ENCODE assay signal across 22 cellular contexts in the genomic region with DNA sequence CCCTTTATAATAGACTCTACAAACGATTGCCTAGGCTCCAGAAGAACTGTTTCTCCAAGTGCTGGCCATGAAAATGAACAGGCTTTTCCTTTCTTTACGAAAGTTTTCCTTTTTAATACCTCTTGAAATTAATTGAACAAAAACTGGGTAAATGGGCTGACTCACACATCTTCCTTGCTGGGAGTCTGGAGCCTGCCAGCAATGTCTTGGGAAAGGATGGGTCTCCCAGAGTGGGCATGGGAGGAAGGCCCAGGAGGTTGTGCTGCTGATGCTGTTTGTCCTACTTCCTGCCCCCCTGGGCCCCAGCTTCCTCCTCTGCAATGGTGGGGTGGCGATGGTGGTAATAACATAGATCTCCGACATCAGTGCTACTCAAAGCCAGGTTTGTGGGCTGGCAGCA.
"Had no signal": no experiment of that assay in that cellular context is flagged by ENCODE, and none has a peak within 500 bp of the region (broad histone marks: within the 10 kb centered on the region; RNA-seq: fewer than 3 reads in every experiment).

No MANE protein-coding gene starts in this region.

- H3K9me3 ChIP-seq: gastrocnemius medialis, right atrium auricular region, suprapubic skin, transverse colon had no signal

- H3K27me3 ChIP-seq: dorsolateral prefrontal cortex, gastrocnemius medialis, right atrium auricular region, suprapubic skin, transverse colon had no signal

- H3K9me3 Mint-ChIP-seq: activated CD8-positive, alpha-beta T cell treated with anti-CD3 and anti-CD28 coated beads for 36 hours; activated naive CD8-positive, alpha-beta T cell treated with anti-CD3 and anti-CD28 coated beads for 36 hours; activated T-helper 17 cell treated with anti-CD3 and anti-CD28 coated beads, Interleukin-2, amount 50 U/mL, for 72 hours; stimulated activated naive CD8-positive, alpha-beta T cell treated with anti-CD3 and anti-CD28 coated beads, Interleukin-15, Interleukin-2, amounts not matched to agents 100 ng/mL and 50 ng/mL, for 24 hours had no signal

- H3K4me3 ChIP-seq: dorsolateral prefrontal cortex, gastrocnemius medialis, lung, right atrium auricular region, suprapubic skin, transverse colon had no signal

- H3K27ac ChIP-seq: brain microvascular endothelial cell, gastrocnemius medialis, right atrium auricular region, suprapubic skin, transverse colon had no signal

- H3K4me3 Mint-ChIP-seq: activated CD8-positive, alpha-beta T cell treated with anti-CD3 and anti-CD28 coated beads for 36 hours; activated naive CD8-positive, alpha-beta T cell treated with anti-CD3 and anti-CD28 coated beads for 36 hours; activated T-helper 17 cell treated with anti-CD3 and anti-CD28 coated beads, Interleukin-2, amount 50 U/mL, for 72 hours; stimulated activated naive CD8-positive, alpha-beta T cell treated with anti-CD3 and anti-CD28 coated beads, Interleukin-15, Interleukin-2, amounts not matched to agents 100 ng/mL and 50 ng/mL, for 24 hours had no signal

- ATAC-seq: activated CD8-positive, alpha-beta T cell treated with anti-CD3 and anti-CD28 coated beads for 36 hours; activated T-helper 17 cell treated with anti-CD3 and anti-CD28 coated beads, Interleukin-2, amount 50 U/mL, for 72 hours; gastrocnemius medialis; left lobe of liver had no signal

- DNase-seq: activated CD4-positive, alpha-beta T cell treated with anti-CD3 and anti-CD28 coated beads for 48 hours; activated CD4-positive, CD25-positive, alpha-beta regulatory T cell; activated CD8-positive, alpha-beta T cell treated with anti-CD3 and anti-CD28 coated beads for 36 hours; activated naive CD4-positive, alpha-beta T cell; activated naive CD8-positive, alpha-beta T cell treated with anti-CD3 and anti-CD28 coated beads for 36 hours; activated T-cell treated with anti-CD3 and anti-CD28 coated beads, Interleukin-2, amount 50 U/mL, for 1 hour; amygdala; brain microvascular endothelial cell; central memory CD4-positive, alpha-beta T cell; dorsolateral prefrontal cortex; gastrocnemius medialis; kidney; midbrain; occipital lobe; T-helper 9 cell; transverse colon had no signal

- H3K27me3 Mint-ChIP-seq: activated CD8-positive, alpha-beta T cell treated with anti-CD3 and anti-CD28 coated beads for 36 hours; activated naive CD8-positive, alpha-beta T cell treated with anti-CD3 and anti-CD28 coated beads for 36 hours; stimulated activated naive CD8-positive, alpha-beta T cell treated with anti-CD3 and anti-CD28 coated beads, Interleukin-15, Interleukin-2, amounts not matched to agents 100 ng/mL and 50 ng/mL, for 24 hours had no signal

- H3K4me1 ChIP-seq: gastrocnemius medialis, suprapubic skin had no signal

- H3K4me1 Mint-ChIP-seq: activated T-helper 17 cell treated with anti-CD3 and anti-CD28 coated beads, Interleukin-2, amount 50 U/mL, for 72 hours had no signal

- H3K27ac Mint-ChIP-seq: activated CD8-positive, alpha-beta T cell treated with anti-CD3 and anti-CD28 coated beads for 36 hours; activated naive CD8-positive, alpha-beta T cell treated with anti-CD3 and anti-CD28 coated beads for 36 hours; activated T-helper 17 cell treated with anti-CD3 and anti-CD28 coated beads, Interleukin-2, amount 50 U/mL, for 72 hours; stimulated activated naive CD8-positive, alpha-beta T cell treated with anti-CD3 and anti-CD28 coated beads, Interleukin-15, Interleukin-2, amounts not matched to agents 100 ng/mL and 50 ng/mL, for 24 hours had no signal

- H3K36me3 ChIP-seq: brain microvascular endothelial cell, gastrocnemius medialis, right atrium auricular region, suprapubic skin, transverse colon had no signal

- H3K36me3 Mint-ChIP-seq: activated naive CD8-positive, alpha-beta T cell treated with anti-CD3 and anti-CD28 coated beads for 36 hours had no signal
